ENCODE assay signal across 1 cellular context in the genomic region with DNA sequence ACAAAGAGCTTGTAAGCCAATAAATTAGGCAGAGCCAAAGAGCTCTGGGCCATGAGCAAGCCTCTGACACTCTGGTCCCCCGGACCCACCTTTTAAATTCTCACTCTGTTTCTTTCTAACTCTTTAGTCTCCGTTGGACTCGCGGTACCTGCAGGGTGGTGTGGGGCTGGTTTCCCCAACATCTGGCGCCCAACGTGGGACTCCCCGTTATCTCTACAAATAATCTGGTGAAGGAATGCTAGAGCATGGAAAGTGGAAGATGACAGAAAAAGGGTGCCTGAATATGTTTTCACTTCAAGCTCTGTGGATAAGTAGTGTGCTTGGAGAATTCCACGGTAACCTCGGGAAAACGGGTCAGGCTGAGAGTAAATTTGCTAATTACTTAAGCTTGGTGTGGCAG.
TF ChIP-seq lines count a peak whose summit lies in the region.

No MANE protein-coding gene starts in this region.

TF ChIP-seq in HEK293, 187 proteins besides CTCF, POLR2A, EP300 and RAD21 (continued from another document):
- TF ChIP-seq ZNF792 (tag by site-specific recombination; IDR thresholded peaks at IDR 0.05) (no peak), ZNF596 (tag by site-specific recombination; IDR thresholded peaks at IDR 0.05) (no peak), ZNF544 (tag by site-specific recombination; IDR thresholded peaks at IDR 0.05) (no peak), ZNF10 (tag by site-specific recombination; IDR thresholded peaks at IDR 0.05) (peak; percentile 45; the same call in 1 of the 2 replicates), ZNF184 (tag by site-specific recombination; IDR thresholded peaks at IDR 0.05) (no peak), ZNF843 (tag by site-specific recombination; IDR thresholded peaks at IDR 0.05) (no peak), ZNF114 (tag by site-specific recombination; IDR thresholded peaks at IDR 0.05) (no peak), ZSCAN30 (tag by site-specific recombination; IDR thresholded peaks at IDR 0.05) (no peak), ZNF366 (tag by site-specific recombination; conservative IDR thresholded peaks at IDR 0.05) (no peak), ZNF394 (tag by site-specific recombination; IDR thresholded peaks at IDR 0.05; ENCODE audit: borderline replicate concordance) (no peak), KLF1 (tag by site-specific recombination; IDR thresholded peaks at IDR 0.05) (no peak), ZNF404 (tag by site-specific recombination; IDR thresholded peaks at IDR 0.05) (0 out of 2 replicates have a peak, but pooled peaks have one; percentile 20), SETDB1 (IDR thresholded peaks at IDR 0.05; ENCODE audit: insufficient read length, low read length) (peak; percentile 85)
- TF ChIP-seq, protein P1, sequence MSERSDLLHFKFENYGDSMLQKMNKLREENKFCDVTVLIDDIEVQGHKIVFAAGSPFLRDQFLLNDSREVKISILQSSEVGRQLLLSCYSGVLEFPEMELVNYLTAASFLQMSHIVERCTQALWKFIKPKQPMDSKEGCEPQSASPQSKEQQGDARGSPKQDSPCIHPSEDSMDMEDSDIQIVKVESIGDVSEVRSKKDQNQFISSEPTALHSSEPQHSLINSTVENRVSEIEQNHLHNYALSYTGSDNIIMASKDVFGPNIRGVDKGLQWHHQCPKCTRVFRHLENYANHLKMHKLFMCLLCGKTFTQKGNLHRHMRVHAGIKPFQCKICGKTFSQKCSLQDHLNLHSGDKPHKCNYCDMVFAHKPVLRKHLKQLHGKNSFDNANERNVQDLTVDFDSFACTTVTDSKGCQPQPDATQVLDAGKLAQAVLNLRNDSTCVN (tag by site-specific recombination; optimal IDR thresholded peaks at IDR 0.05) = no peak
- TF ChIP-seq, protein P2, sequence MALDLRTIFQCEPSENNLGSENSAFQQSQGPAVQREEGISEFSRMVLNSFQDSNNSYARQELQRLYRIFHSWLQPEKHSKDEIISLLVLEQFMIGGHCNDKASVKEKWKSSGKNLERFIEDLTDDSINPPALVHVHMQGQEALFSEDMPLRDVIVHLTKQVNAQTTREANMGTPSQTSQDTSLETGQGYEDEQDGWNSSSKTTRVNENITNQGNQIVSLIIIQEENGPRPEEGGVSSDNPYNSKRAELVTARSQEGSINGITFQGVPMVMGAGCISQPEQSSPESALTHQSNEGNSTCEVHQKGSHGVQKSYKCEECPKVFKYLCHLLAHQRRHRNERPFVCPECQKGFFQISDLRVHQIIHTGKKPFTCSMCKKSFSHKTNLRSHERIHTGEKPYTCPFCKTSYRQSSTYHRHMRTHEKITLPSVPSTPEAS (tag by site-specific recombination; IDR thresholded peaks at IDR 0.05) = no peak
- TF ChIP-seq, protein P3, sequence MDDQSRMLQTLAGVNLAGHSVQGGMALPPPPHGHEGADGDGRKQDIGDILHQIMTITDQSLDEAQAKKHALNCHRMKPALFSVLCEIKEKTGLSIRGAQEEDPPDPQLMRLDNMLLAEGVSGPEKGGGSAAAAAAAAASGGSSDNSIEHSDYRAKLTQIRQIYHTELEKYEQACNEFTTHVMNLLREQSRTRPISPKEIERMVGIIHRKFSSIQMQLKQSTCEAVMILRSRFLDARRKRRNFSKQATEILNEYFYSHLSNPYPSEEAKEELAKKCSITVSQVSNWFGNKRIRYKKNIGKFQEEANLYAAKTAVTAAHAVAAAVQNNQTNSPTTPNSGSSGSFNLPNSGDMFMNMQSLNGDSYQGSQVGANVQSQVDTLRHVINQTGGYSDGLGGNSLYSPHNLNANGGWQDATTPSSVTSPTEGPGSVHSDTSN (CRISPR knock-in tag; IDR thresholded peaks at IDR 0.05) = no peak
